1 cellular context compared by ENCODE assay signal in the genomic region with DNA sequence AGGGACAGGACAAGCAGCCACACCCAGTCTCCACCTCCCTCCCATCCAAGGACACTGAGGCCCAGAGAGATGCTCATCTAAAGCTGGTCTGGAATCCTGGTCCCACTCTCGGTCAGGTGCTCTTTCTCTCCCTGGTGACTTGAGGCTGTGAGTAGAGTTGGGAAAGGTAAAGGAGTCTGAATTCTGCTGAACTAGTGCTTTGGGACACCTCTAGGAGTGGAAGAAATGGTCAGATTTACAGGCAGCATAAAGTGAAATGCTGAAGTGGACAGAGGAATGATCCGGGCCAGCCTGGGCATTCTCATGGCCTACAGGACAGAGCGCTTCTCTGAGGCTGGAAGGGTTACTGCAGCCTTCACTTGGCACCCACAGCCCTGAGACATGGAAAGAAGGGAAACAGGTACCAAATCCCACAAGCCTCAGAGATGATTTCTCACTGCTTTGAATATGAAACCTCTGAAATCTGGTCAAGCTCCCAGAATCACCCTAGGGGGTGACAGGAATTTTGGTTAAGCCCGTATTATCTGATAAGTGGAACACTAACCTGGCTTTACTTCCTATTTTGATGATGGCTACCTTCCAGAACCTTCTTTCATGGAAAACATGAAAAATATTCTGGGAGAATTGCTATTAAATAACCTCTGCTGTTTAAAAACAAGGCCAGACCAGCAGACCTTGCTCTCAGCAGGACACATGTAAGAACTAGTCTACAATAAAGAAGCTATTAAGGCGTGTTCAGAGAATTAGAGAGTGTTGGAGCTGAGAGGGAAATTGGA.
TF ChIP-seq lines count a peak whose summit lies in the region.

No MANE protein-coding gene starts in this region.

TF ChIP-seq in GM23338, 12 proteins besides CTCF, POLR2A, EP300 and RAD21 (continued from another document):
- TF ChIP-seq, protein P1, sequence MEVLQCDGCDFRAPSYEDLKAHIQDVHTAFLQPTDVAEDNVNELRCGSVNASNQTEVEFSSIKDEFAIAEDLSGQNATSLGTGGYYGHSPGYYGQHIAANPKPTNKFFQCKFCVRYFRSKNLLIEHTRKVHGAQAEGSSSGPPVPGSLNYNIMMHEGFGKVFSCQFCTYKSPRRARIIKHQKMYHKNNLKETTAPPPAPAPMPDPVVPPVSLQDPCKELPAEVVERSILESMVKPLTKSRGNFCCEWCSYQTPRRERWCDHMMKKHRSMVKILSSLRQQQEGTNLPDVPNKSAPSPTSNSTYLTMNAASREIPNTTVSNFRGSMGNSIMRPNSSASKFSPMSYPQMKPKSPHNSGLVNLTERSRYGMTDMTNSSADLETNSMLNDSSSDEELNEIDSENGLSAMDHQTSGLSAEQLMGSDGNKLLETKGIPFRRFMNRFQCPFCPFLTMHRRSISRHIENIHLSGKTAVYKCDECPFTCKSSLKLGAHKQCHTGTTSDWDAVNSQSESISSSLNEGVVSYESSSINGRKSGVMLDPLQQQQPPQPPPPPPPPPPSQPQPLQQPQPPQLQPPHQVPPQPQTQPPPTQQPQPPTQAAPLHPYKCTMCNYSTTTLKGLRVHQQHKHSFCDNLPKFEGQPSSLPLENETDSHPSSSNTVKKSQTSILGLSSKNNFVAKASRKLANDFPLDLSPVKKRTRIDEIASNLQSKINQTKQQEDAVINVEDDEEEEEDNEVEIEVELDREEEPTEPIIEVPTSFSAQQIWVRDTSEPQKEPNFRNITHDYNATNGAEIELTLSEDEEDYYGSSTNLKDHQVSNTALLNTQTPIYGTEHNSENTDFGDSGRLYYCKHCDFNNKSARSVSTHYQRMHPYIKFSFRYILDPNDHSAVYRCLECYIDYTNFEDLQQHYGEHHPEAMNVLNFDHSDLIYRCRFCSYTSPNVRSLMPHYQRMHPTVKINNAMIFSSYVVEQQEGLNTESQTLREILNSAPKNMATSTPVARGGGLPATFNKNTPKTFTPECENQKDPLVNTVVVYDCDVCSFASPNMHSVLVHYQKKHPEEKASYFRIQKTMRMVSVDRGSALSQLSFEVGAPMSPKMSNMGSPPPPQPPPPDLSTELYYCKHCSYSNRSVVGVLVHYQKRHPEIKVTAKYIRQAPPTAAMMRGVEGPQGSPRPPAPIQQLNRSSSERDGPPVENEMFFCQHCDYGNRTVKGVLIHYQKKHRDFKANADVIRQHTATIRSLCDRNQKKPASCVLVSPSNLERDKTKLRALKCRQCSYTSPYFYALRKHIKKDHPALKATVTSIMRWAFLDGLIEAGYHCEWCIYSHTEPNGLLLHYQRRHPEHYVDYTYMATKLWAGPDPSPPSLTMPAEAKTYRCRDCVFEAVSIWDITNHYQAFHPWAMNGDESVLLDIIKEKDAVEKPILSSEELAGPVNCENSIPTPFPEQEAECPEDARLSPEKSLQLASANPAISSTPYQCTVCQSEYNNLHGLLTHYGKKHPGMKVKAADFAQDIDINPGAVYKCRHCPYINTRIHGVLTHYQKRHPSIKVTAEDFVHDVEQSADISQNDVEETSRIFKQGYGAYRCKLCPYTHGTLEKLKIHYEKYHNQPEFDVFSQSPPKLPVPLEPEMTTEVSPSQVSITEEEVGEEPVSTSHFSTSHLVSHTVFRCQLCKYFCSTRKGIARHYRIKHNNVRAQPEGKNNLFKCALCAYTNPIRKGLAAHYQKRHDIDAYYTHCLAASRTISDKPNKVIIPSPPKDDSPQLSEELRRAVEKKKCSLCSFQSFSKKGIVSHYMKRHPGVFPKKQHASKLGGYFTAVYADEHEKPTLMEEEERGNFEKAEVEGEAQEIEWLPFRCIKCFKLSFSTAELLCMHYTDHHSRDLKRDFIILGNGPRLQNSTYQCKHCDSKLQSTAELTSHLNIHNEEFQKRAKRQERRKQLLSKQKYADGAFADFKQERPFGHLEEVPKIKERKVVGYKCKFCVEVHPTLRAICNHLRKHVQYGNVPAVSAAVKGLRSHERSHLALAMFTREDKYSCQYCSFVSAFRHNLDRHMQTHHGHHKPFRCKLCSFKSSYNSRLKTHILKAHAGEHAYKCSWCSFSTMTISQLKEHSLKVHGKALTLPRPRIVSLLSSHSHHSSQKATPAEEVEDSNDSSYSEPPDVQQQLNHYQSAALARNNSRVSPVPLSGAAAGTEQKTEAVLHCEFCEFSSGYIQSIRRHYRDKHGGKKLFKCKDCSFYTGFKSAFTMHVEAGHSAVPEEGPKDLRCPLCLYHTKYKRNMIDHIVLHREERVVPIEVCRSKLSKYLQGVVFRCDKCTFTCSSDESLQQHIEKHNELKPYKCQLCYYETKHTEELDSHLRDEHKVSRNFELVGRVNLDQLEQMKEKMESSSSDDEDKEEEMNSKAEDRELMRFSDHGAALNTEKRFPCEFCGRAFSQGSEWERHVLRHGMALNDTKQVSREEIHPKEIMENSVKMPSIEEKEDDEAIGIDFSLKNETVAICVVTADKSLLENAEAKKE (CRISPR knock-in tag; IDR thresholded peaks at IDR 0.05): no peak
- no peak for TF ChIP-seq POLR2AphosphoS5 (IDR thresholded peaks at IDR 0.05; ENCODE audit: low read depth)
- TF ChIP-seq CREB1 (CRISPR knock-in tag; IDR thresholded peaks at IDR 0.05; ENCODE audit: low read depth): no peak
- no peak for TF ChIP-seq STAT1 (IDR thresholded peaks at IDR 0.05; ENCODE audit: unreplicated experiment)
- TF ChIP-seq, protein P2, sequence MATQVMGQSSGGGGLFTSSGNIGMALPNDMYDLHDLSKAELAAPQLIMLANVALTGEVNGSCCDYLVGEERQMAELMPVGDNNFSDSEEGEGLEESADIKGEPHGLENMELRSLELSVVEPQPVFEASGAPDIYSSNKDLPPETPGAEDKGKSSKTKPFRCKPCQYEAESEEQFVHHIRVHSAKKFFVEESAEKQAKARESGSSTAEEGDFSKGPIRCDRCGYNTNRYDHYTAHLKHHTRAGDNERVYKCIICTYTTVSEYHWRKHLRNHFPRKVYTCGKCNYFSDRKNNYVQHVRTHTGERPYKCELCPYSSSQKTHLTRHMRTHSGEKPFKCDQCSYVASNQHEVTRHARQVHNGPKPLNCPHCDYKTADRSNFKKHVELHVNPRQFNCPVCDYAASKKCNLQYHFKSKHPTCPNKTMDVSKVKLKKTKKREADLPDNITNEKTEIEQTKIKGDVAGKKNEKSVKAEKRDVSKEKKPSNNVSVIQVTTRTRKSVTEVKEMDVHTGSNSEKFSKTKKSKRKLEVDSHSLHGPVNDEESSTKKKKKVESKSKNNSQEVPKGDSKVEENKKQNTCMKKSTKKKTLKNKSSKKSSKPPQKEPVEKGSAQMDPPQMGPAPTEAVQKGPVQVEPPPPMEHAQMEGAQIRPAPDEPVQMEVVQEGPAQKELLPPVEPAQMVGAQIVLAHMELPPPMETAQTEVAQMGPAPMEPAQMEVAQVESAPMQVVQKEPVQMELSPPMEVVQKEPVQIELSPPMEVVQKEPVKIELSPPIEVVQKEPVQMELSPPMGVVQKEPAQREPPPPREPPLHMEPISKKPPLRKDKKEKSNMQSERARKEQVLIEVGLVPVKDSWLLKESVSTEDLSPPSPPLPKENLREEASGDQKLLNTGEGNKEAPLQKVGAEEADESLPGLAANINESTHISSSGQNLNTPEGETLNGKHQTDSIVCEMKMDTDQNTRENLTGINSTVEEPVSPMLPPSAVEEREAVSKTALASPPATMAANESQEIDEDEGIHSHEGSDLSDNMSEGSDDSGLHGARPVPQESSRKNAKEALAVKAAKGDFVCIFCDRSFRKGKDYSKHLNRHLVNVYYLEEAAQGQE (IDR thresholded peaks at IDR 0.05; ENCODE audit: unreplicated experiment): no peak
- no peak for TF ChIP-seq ZNF114 (CRISPR knock-in tag; IDR thresholded peaks at IDR 0.05)
- TF ChIP-seq NANOG (IDR thresholded peaks at IDR 0.05; ENCODE audit: borderline replicate concordance): no peak
TF ChIP-seq in GM23338: peak in this region for 0.
